In the genomic region with DNA sequence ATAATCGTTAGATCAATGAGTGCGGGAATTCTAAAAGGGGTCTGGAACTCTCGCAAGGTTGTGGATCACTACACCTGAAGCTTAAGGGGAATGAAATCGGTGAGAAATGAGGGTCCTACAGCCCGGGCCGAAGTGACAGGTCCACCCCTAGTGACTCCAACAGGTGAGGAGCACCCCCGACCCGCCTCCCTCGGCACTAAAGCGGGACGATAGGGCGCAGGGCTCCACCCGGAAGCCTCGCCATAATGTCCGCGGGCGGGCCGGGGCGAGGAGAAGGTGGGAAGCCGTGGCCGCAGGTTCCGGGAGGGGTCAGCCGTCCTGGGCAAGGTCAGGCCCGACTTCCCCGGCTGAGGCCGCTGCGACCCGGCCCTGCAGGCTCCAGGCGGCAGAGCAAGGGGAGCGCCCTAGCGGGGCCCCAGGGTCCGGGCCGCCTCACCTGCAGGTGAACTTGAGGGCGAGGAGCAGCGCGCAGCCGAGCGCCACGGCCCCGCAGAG, we compare ENCODE assay signal across 1 cellular context.
TF ChIP-seq lines count a peak whose summit lies in the region.

No MANE protein-coding gene starts in this region.

TF ChIP-seq in H1, 55 proteins besides CTCF, POLR2A, EP300 and RAD21:
- TF ChIP-seq, protein P1, sequence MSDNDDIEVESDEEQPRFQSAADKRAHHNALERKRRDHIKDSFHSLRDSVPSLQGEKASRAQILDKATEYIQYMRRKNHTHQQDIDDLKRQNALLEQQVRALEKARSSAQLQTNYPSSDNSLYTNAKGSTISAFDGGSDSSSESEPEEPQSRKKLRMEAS (IDR thresholded peaks at IDR 0.05) = no peak; the same call in 1 of the 2 replicates
- TF ChIP-seq EZH2 (IDR thresholded peaks at IDR 0.05; ENCODE audit: low read depth, low read length, severe bottlenecking) (no peak), POU5F1 (IDR thresholded peaks at IDR 0.05; ENCODE audit: low read depth, low read length) (no peak), YY1 (IDR thresholded peaks at IDR 0.05; ENCODE audit: low read depth, low read length) (no peak), BACH1 (IDR thresholded peaks at IDR 0.05; ENCODE audit: low read length) (no peak), SIN3A (conservative IDR thresholded peaks at IDR 0.05 in 1 of 2, IDR thresholded peaks at IDR 0.05 in 1 of 2; ENCODE audit: low read depth in 1 of 2, low read length in 2 of 2) (0 out of 4 replicates have a peak, but pooled peaks of 1 of the 2 experiments have one; percentile 12), FOSL1 (IDR thresholded peaks at IDR 0.05; ENCODE audit: insufficient read depth, low read depth, low read length) (no peak)
TF ChIP-seq in H1: peak in this region for 1.
